ENCODE assay signal across 8 cellular contexts in the genomic region with DNA sequence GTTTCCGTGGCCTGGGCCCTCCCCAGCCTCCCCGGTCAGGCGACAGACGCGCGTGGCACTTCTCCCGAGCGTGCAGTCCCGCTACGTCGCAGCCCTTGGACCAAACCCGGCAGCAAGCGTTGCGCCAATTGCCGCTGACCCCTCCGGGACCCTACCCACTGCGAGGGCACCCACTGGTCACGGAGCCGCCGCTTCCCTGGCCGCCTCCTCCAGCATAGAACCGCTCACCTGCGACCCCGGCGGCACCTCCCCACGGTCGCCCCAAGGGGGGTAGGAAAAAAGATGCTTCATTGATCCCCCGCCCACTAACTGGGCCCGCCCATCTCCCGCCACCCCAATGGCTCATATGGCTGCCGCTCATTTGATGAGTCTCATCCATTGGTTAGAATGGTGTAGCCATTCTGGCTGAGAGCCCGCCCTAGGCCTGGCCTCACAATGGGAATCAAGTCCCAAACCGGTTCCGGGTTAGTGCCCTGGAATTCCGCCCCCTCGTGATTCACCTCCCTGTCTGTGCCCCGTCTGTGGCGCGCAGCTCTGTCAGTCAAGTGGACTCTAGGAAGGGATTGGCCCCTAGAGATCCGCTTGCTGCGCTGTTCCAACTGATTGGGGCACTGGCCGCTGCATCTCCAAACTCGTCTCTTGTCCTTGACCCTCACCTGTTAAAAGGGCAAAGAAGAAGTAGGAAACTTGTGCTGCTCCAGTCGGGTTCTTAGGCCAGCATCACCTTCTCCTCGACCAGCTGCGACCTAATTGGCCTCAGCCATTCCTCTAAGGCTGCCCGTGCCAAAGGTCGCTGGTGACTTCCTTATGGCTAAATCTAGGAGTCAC. TPM values are rescaled to one million over a fixed set of nuclear protein-coding genes. Genes with fewer than 3 reads are reported as not detected.
A peak's percentile ranks its signal among the peaks of the same experiment; 100 is the strongest.
DNase-seq lines count a peak whose midpoint lies in the region; ATAC-seq and TF ChIP-seq lines count a peak whose summit lies in the region.

A gene (minus strand): TSS at position 274 of the 828 bp plus-strand sequence. CDS start 11,323 bp downstream, outside the sequence.

- peaks cover 47% of the 10 kb centered on the region for H3K4me1 ChIP-seq in left ventricle myocardium inferior

- H3K36me3 Mint-ChIP-seq in T-helper 17 cell (ENCODE audit: low read depth) (peaks cover 6% of the 10 kb centered on the region), progenitor cell of endocrine pancreas (ENCODE audit: insufficient read depth) (peaks cover 5% of the 10 kb centered on the region)

- DNase-seq in GM13976 (ENCODE audit: low spot score) (peak; percentile 93), NCI-H1694 treated with DMSO at 0.1 percent for 48 hours (lab: John Stamatoyannopoulos, UW) (peak; percentile 86), T-helper 17 cell (peak; percentile 81 to 94 (median 92)), left ventricle myocardium inferior (peak; percentile 99), progenitor cell of endocrine pancreas (ENCODE audit: low spot score, unreplicated experiment) (peak; percentile 94), ureter (ENCODE audit: low spot score) (peak; percentile 99)

- peak within 1 kb of the TSS; percentile 87 for H3K27ac Mint-ChIP-seq in T-helper 17 cell
- peak within 1 kb of the TSS; percentile 96 for H3K27ac Mint-ChIP-seq in progenitor cell of endocrine pancreas

- peak within 1 kb of the TSS; percentile 98 for H3K4me3 Mint-ChIP-seq in T-helper 17 cell
- peak within 1 kb of the TSS; percentile 93 for H3K4me3 Mint-ChIP-seq in progenitor cell of endocrine pancreas (ENCODE audit: low read depth)

- H3K27me3 ChIP-seq in left ventricle myocardium inferior (ENCODE audit: low read depth) = no peaks in the 10 kb centered on the region

- in situ Hi-C loops in GM13976 (cut with MboI; ENCODE audit: low sequenced_read_pairs, unreplicated experiment) = no loop called here

- TF ChIP-seq CTCF in GM13976 (IDR thresholded peaks at IDR 0.05; ENCODE audit: borderline replicate concordance, control extremely low read depth, extremely low read depth, insufficient read depth, missing control alignments) (no peak), left ventricle myocardium inferior (IDR thresholded peaks at IDR 0.05; ENCODE audit: borderline replicate concordance) (peak; percentile 28), progenitor cell of endocrine pancreas (IDR thresholded peaks at IDR 0.05; ENCODE audit: unreplicated experiment) (no peak)

- intact Hi-C loops in left ventricle myocardium inferior (cut with micrococcal nuclease) = no loop called here

- H3K27me3 Mint-ChIP-seq in T-helper 17 cell (peaks cover 14% of the 10 kb centered on the region), progenitor cell of endocrine pancreas (no peaks in the 10 kb centered on the region)

- H3K9me3 ChIP-seq in T-helper 17 cell (ENCODE audit: control insufficient read depth, low read length, poor library complexity, severe bottlenecking) = no peaks in the 10 kb centered on the region
- no peaks in the 10 kb centered on the region for H3K9me3 ChIP-seq in left ventricle myocardium inferior (replicated peaks)

- H3K4me1 Mint-ChIP-seq in T-helper 17 cell = peaks cover 25% of the 10 kb centered on the region
- H3K4me1 Mint-ChIP-seq in progenitor cell of endocrine pancreas (ENCODE audit: low read depth) = peaks cover 26% of the 10 kb centered on the region

- ATAC-seq in HG02870 (IDR thresholded peaks at IDR 0.05; ENCODE audit: unreplicated experiment) (peak; percentile 95), T-helper 17 cell (peak; percentile 97)

- peaks cover 6% of the 10 kb centered on the region for H3K9me3 Mint-ChIP-seq in progenitor cell of endocrine pancreas (ENCODE audit: low read depth)

- no peaks in the 10 kb centered on the region for H3K36me3 ChIP-seq in left ventricle myocardium inferior

- H3K27ac ChIP-seq in angular gyrus (ENCODE audit: low read depth, low read length) (peak within 1 kb of the TSS; percentile 93), left ventricle myocardium inferior (replicated peaks) (peak within 1 kb of the TSS; percentile 90)

- H3K4me3 ChIP-seq in left ventricle myocardium inferior = peak within 1 kb of the TSS; percentile 93

RNA-seq across cellular contexts. Expression of the gene that starts here (rescaled TPM):
- total RNA-seq in T-helper 17 cell (1 to 10 TPM; 6.0 to 6.4 TPM), left ventricle myocardium inferior (18.8 TPM), progenitor cell of endocrine pancreas (27.8 and 29.5 TPM in 2 replicates), ureter (21.0 TPM)

Comparison
In these comparisons a context has a peak if more than half of its experiments do, and no peak if none do; other contexts are left out.
1. Peak in every context shown above with its lines: DNase-seq, ATAC-seq, H3K4me3 ChIP-seq and H3K27ac ChIP-seq.